In genomic region chr19:30159636-30160035, GRCh38 we compare ENCODE assay signal across 25 cellular contexts.
"Had no signal": no experiment of that assay in that cellular context is flagged by ENCODE, and none has a peak within 500 bp of the region (broad histone marks: within the 10 kb centered on the region; RNA-seq: fewer than 3 reads in every experiment).

No MANE protein-coding gene starts in this region.

- H3K4me3 ChIP-seq: esophagus muscularis mucosa, gastroesophageal sphincter, heart left ventricle, hepatocyte, lower lobe of right lung, prostate gland, skin epidermis, thoracic aorta, tibial nerve, upper lobe of left lung, uterus had no signal

- H3K27me3 ChIP-seq: foreskin keratinocyte, hepatocyte, tibial nerve, upper lobe of left lung, uterus had no signal

- DNase-seq: effector memory CD4-positive, alpha-beta T cell; foreskin keratinocyte; heart left ventricle; left colon; left ventricle myocardium superior; lower lobe of right lung; naive thymus-derived CD8-positive, alpha-beta T cell; nephron progenitor cell; right cardiac atrium; stimulated activated CD4-positive, alpha-beta T cell treated with anti-CD3 and anti-CD28 coated beads, Interleukin-15, amount 100 ng/mL, for 24 hours; stimulated activated CD4-positive, alpha-beta T cell treated with anti-CD3 and anti-CD28 coated beads, Interleukin-2, amount 100 ng/mL, for 48 hours; stimulated activated naive B cell treated with anti-CD40 and anti-IgM and Interleukin-4, amounts not matched to agents 10 μg/mL and 1 μg/mL and 100 μg/mL, for 72 hours; upper lobe of left lung; uterus had no signal

- H3K27ac Mint-ChIP-seq: dendritic cell treated with granulocyte-macrophage colony-stimulating factor and Interleukin-4, amounts not matched to agents 40 ng/mL and 50 ng/mL, for 4 days; naive thymus-derived CD8-positive, alpha-beta T cell; nephron progenitor cell; stimulated activated naive B cell treated with anti-CD40 and anti-IgM and Interleukin-4, amounts not matched to agents 10 μg/mL and 1 μg/mL and 100 μg/mL, for 72 hours; stimulated activated naive CD8-positive, alpha-beta T cell treated with anti-CD3 and anti-CD28 coated beads, Interleukin-15, Interleukin-2, amounts not matched to agents 100 ng/mL and 50 ng/mL, for 24 hours had no signal

- H3K36me3 Mint-ChIP-seq: naive thymus-derived CD8-positive, alpha-beta T cell; stimulated activated naive B cell treated with anti-CD40 and anti-IgM and Interleukin-4, amounts not matched to agents 10 μg/mL and 1 μg/mL and 100 μg/mL, for 72 hours had no signal

- H3K27ac ChIP-seq: esophagus muscularis mucosa, foreskin keratinocyte, gastroesophageal sphincter, heart left ventricle, hepatocyte, lower lobe of right lung, neutrophil, parathyroid adenoma, prostate gland, skin epidermis, thoracic aorta, tibial nerve, upper lobe of left lung, uterus had no signal

- H3K36me3 ChIP-seq: esophagus muscularis mucosa, gastroesophageal sphincter, heart left ventricle, lower lobe of right lung, neutrophil, prostate gland, thoracic aorta, tibial nerve, upper lobe of left lung, uterus had no signal

- ATAC-seq: foreskin keratinocyte; gastroesophageal sphincter; heart left ventricle; left colon; left ventricle myocardium superior; lower lobe of right lung; naive thymus-derived CD8-positive, alpha-beta T cell; right cardiac atrium; stimulated activated naive B cell treated with anti-CD40 and anti-IgM and Interleukin-4, amounts not matched to agents 10 μg/mL and 1 μg/mL and 100 μg/mL, for 72 hours had no signal

- H3K9me3 ChIP-seq: gastroesophageal sphincter, heart left ventricle, lower lobe of right lung, neutrophil, prostate gland, thoracic aorta, upper lobe of left lung, uterus had no signal

- H3K9me3 Mint-ChIP-seq: nephron progenitor cell; stimulated activated naive CD8-positive, alpha-beta T cell treated with anti-CD3 and anti-CD28 coated beads, Interleukin-15, Interleukin-2, amounts not matched to agents 100 ng/mL and 50 ng/mL, for 24 hours had no signal

- H3K4me3 Mint-ChIP-seq: dendritic cell treated with granulocyte-macrophage colony-stimulating factor and Interleukin-4, amounts not matched to agents 40 ng/mL and 50 ng/mL, for 4 days; naive thymus-derived CD8-positive, alpha-beta T cell; nephron progenitor cell; stimulated activated naive B cell treated with anti-CD40 and anti-IgM and Interleukin-4, amounts not matched to agents 10 μg/mL and 1 μg/mL and 100 μg/mL, for 72 hours; stimulated activated naive CD8-positive, alpha-beta T cell treated with anti-CD3 and anti-CD28 coated beads, Interleukin-15, Interleukin-2, amounts not matched to agents 100 ng/mL and 50 ng/mL, for 24 hours had no signal

- H3K27me3 Mint-ChIP-seq: dendritic cell treated with granulocyte-macrophage colony-stimulating factor and Interleukin-4, amounts not matched to agents 40 ng/mL and 50 ng/mL, for 4 days had no signal

- H3K9ac ChIP-seq: parathyroid adenoma had no signal

- H3K4me1 ChIP-seq: esophagus muscularis mucosa, foreskin keratinocyte, gastroesophageal sphincter, heart left ventricle, lower lobe of right lung, parathyroid adenoma, prostate gland, tibial nerve, upper lobe of left lung, uterus had no signal
